ENCODE assay signal across 1 cellular context in the genomic region with DNA sequence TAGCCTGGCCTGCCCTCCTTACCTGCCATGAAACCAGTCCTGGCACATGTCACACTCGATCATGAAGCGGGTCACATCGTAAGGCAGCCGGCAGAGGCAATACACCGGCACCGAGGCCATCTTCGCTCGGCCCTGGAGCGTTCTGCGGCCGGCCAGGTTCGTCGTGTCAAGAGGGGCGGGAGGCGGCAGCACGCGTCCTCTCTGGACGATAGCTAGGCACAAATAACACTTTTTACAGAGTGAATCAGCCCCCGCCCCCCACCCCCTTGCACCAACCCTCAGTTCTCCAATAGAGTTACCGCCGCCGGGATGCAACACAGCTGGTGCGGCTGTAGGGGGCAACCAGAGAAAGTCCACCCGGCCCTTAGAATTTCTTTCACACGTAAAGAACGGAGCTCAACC.
TF ChIP-seq lines count a peak whose summit lies in the region.

No MANE protein-coding gene starts in this region.

TF ChIP-seq in K562, 482 proteins besides CTCF, POLR2A, EP300 and RAD21 (continued from another document and continues in another):
- TF ChIP-seq, protein P1, sequence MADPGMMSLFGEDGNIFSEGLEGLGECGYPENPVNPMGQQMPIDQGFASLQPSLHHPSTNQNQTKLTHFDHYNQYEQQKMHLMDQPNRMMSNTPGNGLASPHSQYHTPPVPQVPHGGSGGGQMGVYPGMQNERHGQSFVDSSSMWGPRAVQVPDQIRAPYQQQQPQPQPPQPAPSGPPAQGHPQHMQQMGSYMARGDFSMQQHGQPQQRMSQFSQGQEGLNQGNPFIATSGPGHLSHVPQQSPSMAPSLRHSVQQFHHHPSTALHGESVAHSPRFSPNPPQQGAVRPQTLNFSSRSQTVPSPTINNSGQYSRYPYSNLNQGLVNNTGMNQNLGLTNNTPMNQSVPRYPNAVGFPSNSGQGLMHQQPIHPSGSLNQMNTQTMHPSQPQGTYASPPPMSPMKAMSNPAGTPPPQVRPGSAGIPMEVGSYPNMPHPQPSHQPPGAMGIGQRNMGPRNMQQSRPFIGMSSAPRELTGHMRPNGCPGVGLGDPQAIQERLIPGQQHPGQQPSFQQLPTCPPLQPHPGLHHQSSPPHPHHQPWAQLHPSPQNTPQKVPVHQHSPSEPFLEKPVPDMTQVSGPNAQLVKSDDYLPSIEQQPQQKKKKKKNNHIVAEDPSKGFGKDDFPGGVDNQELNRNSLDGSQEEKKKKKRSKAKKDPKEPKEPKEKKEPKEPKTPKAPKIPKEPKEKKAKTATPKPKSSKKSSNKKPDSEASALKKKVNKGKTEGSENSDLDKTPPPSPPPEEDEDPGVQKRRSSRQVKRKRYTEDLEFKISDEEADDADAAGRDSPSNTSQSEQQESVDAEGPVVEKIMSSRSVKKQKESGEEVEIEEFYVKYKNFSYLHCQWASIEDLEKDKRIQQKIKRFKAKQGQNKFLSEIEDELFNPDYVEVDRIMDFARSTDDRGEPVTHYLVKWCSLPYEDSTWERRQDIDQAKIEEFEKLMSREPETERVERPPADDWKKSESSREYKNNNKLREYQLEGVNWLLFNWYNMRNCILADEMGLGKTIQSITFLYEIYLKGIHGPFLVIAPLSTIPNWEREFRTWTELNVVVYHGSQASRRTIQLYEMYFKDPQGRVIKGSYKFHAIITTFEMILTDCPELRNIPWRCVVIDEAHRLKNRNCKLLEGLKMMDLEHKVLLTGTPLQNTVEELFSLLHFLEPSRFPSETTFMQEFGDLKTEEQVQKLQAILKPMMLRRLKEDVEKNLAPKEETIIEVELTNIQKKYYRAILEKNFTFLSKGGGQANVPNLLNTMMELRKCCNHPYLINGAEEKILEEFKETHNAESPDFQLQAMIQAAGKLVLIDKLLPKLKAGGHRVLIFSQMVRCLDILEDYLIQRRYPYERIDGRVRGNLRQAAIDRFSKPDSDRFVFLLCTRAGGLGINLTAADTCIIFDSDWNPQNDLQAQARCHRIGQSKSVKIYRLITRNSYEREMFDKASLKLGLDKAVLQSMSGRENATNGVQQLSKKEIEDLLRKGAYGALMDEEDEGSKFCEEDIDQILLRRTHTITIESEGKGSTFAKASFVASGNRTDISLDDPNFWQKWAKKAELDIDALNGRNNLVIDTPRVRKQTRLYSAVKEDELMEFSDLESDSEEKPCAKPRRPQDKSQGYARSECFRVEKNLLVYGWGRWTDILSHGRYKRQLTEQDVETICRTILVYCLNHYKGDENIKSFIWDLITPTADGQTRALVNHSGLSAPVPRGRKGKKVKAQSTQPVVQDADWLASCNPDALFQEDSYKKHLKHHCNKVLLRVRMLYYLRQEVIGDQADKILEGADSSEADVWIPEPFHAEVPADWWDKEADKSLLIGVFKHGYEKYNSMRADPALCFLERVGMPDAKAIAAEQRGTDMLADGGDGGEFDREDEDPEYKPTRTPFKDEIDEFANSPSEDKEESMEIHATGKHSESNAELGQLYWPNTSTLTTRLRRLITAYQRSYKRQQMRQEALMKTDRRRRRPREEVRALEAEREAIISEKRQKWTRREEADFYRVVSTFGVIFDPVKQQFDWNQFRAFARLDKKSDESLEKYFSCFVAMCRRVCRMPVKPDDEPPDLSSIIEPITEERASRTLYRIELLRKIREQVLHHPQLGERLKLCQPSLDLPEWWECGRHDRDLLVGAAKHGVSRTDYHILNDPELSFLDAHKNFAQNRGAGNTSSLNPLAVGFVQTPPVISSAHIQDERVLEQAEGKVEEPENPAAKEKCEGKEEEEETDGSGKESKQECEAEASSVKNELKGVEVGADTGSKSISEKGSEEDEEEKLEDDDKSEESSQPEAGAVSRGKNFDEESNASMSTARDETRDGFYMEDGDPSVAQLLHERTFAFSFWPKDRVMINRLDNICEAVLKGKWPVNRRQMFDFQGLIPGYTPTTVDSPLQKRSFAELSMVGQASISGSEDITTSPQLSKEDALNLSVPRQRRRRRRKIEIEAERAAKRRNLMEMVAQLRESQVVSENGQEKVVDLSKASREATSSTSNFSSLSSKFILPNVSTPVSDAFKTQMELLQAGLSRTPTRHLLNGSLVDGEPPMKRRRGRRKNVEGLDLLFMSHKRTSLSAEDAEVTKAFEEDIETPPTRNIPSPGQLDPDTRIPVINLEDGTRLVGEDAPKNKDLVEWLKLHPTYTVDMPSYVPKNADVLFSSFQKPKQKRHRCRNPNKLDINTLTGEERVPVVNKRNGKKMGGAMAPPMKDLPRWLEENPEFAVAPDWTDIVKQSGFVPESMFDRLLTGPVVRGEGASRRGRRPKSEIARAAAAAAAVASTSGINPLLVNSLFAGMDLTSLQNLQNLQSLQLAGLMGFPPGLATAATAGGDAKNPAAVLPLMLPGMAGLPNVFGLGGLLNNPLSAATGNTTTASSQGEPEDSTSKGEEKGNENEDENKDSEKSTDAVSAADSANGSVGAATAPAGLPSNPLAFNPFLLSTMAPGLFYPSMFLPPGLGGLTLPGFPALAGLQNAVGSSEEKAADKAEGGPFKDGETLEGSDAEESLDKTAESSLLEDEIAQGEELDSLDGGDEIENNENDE (IDR thresholded peaks at IDR 0.05; ENCODE audit: low read depth, low read length) = no peak
- peak; percentile 70 for TF ChIP-seq L3MBTL2 (IDR thresholded peaks at IDR 0.05)
- no peak for TF ChIP-seq PTBP1 (IDR thresholded peaks at IDR 0.05; ENCODE audit: low read depth, low read length)
- TF ChIP-seq BRCA1 (IDR thresholded peaks at IDR 0.05) = no peak
- no peak for TF ChIP-seq BRCA1 (CRISPR knock-in tag; IDR thresholded peaks at IDR 0.05)
- TF ChIP-seq RBFOX2 (IDR thresholded peaks at IDR 0.05; ENCODE audit: low read depth, low read length) = peak; percentile 61
- TF ChIP-seq, protein P2, sequence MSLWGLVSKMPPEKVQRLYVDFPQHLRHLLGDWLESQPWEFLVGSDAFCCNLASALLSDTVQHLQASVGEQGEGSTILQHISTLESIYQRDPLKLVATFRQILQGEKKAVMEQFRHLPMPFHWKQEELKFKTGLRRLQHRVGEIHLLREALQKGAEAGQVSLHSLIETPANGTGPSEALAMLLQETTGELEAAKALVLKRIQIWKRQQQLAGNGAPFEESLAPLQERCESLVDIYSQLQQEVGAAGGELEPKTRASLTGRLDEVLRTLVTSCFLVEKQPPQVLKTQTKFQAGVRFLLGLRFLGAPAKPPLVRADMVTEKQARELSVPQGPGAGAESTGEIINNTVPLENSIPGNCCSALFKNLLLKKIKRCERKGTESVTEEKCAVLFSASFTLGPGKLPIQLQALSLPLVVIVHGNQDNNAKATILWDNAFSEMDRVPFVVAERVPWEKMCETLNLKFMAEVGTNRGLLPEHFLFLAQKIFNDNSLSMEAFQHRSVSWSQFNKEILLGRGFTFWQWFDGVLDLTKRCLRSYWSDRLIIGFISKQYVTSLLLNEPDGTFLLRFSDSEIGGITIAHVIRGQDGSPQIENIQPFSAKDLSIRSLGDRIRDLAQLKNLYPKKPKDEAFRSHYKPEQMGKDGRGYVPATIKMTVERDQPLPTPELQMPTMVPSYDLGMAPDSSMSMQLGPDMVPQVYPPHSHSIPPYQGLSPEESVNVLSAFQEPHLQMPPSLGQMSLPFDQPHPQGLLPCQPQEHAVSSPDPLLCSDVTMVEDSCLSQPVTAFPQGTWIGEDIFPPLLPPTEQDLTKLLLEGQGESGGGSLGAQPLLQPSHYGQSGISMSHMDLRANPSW (CRISPR knock-in tag; IDR thresholded peaks at IDR 0.05) = no peak
- TF ChIP-seq PTTG1 (tag; IDR thresholded peaks at IDR 0.05; ENCODE audit: low read depth) = no peak
- no peak for TF ChIP-seq PHF20 (IDR thresholded peaks at IDR 0.05; ENCODE audit: partially characterized antibody)
- TF ChIP-seq ZC3H8 (IDR thresholded peaks at IDR 0.05) = no peak
- TF ChIP-seq, protein P3, sequence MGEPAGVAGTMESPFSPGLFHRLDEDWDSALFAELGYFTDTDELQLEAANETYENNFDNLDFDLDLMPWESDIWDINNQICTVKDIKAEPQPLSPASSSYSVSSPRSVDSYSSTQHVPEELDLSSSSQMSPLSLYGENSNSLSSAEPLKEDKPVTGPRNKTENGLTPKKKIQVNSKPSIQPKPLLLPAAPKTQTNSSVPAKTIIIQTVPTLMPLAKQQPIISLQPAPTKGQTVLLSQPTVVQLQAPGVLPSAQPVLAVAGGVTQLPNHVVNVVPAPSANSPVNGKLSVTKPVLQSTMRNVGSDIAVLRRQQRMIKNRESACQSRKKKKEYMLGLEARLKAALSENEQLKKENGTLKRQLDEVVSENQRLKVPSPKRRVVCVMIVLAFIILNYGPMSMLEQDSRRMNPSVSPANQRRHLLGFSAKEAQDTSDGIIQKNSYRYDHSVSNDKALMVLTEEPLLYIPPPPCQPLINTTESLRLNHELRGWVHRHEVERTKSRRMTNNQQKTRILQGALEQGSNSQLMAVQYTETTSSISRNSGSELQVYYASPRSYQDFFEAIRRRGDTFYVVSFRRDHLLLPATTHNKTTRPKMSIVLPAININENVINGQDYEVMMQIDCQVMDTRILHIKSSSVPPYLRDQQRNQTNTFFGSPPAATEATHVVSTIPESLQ (CRISPR knock-in tag; IDR thresholded peaks at IDR 0.05) = no peak
- no peak for TF ChIP-seq ZNF584 (CRISPR knock-in tag; IDR thresholded peaks at IDR 0.05; ENCODE audit: low read depth)
- no peak for TF ChIP-seq STAT5B (CRISPR knock-in tag; IDR thresholded peaks at IDR 0.05)
- TF ChIP-seq, protein P4, sequence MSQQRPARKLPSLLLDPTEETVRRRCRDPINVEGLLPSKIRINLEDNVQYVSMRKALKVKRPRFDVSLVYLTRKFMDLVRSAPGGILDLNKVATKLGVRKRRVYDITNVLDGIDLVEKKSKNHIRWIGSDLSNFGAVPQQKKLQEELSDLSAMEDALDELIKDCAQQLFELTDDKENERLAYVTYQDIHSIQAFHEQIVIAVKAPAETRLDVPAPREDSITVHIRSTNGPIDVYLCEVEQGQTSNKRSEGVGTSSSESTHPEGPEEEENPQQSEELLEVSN (IDR thresholded peaks at IDR 0.05; ENCODE audit: borderline replicate concordance in 1 of 2, extremely low read depth in 1 of 2, insufficient read depth in 1 of 2, insufficient read length in 1 of 2, low read depth in 1 of 2, low read length in 1 of 2, poor library complexity in 1 of 2, severe bottlenecking in 1 of 2) = peak in 1 of 2 experiments; percentile 84
- TF ChIP-seq, protein P5, sequence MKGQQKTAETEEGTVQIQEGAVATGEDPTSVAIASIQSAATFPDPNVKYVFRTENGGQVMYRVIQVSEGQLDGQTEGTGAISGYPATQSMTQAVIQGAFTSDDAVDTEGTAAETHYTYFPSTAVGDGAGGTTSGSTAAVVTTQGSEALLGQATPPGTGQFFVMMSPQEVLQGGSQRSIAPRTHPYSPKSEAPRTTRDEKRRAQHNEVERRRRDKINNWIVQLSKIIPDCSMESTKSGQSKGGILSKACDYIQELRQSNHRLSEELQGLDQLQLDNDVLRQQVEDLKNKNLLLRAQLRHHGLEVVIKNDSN (CRISPR knock-in tag; IDR thresholded peaks at IDR 0.05) = no peak
- no peak for TF ChIP-seq RFX7 (CRISPR knock-in tag; IDR thresholded peaks at IDR 0.05)
- TF ChIP-seq CXXC5 (CRISPR knock-in tag; IDR thresholded peaks at IDR 0.05) = no peak
- TF ChIP-seq TAF7 (tag; IDR thresholded peaks at IDR 0.05) = no peak
- no peak for TF ChIP-seq CBX5 (IDR thresholded peaks at IDR 0.05; ENCODE audit: borderline replicate concordance, low read depth)
- TF ChIP-seq ZFP36 (IDR thresholded peaks at IDR 0.05; ENCODE audit: low read depth, low read length, partially characterized antibody) = no peak
- TF ChIP-seq ZNF24 (IDR thresholded peaks at IDR 0.05) = no peak
- TF ChIP-seq U2AF1 (optimal IDR thresholded peaks at IDR 0.05; ENCODE audit: low read depth, low read length) = no peak
- TF ChIP-seq, protein P6, sequence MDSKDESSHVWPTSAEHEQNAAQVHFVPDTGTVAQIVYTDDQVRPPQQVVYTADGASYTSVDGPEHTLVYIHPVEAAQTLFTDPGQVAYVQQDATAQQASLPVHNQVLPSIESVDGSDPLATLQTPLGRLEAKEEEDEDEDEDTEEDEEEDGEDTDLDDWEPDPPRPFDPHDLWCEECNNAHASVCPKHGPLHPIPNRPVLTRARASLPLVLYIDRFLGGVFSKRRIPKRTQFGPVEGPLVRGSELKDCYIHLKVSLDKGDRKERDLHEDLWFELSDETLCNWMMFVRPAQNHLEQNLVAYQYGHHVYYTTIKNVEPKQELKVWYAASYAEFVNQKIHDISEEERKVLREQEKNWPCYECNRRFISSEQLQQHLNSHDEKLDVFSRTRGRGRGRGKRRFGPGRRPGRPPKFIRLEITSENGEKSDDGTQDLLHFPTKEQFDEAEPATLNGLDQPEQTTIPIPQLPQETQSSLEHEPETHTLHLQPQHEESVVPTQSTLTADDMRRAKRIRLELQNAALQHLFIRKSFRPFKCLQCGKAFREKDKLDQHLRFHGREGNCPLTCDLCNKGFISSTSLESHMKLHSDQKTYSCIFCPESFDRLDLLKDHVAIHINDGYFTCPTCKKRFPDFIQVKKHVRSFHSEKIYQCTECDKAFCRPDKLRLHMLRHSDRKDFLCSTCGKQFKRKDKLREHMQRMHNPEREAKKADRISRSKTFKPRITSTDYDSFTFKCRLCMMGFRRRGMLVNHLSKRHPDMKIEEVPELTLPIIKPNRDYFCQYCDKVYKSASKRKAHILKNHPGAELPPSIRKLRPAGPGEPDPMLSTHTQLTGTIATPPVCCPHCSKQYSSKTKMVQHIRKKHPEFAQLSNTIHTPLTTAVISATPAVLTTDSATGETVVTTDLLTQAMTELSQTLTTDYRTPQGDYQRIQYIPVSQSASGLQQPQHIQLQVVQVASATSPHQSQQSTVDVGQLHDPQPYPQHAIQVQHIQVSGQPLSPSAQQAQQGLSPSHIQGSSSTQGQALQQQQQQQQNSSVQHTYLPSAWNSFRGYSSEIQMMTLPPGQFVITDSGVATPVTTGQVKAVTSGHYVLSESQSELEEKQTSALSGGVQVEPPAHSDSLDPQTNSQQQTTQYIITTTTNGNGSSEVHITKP (IDR thresholded peaks at IDR 0.05; ENCODE audit: partially characterized antibody) = peak; percentile 33
- no peak for TF ChIP-seq CEBPG (CRISPR knock-in tag; IDR thresholded peaks at IDR 0.05)
- no peak for TF ChIP-seq CEBPG (tag; conservative IDR thresholded peaks at IDR 0.05 in 1 of 2, IDR thresholded peaks at IDR 0.05 in 1 of 2)
- TF ChIP-seq NR2C2 (CRISPR knock-in tag; IDR thresholded peaks at IDR 0.05) = no peak
- no peak for TF ChIP-seq NR2C2 (tag; IDR thresholded peaks at IDR 0.05)
- TF ChIP-seq, protein P7, sequence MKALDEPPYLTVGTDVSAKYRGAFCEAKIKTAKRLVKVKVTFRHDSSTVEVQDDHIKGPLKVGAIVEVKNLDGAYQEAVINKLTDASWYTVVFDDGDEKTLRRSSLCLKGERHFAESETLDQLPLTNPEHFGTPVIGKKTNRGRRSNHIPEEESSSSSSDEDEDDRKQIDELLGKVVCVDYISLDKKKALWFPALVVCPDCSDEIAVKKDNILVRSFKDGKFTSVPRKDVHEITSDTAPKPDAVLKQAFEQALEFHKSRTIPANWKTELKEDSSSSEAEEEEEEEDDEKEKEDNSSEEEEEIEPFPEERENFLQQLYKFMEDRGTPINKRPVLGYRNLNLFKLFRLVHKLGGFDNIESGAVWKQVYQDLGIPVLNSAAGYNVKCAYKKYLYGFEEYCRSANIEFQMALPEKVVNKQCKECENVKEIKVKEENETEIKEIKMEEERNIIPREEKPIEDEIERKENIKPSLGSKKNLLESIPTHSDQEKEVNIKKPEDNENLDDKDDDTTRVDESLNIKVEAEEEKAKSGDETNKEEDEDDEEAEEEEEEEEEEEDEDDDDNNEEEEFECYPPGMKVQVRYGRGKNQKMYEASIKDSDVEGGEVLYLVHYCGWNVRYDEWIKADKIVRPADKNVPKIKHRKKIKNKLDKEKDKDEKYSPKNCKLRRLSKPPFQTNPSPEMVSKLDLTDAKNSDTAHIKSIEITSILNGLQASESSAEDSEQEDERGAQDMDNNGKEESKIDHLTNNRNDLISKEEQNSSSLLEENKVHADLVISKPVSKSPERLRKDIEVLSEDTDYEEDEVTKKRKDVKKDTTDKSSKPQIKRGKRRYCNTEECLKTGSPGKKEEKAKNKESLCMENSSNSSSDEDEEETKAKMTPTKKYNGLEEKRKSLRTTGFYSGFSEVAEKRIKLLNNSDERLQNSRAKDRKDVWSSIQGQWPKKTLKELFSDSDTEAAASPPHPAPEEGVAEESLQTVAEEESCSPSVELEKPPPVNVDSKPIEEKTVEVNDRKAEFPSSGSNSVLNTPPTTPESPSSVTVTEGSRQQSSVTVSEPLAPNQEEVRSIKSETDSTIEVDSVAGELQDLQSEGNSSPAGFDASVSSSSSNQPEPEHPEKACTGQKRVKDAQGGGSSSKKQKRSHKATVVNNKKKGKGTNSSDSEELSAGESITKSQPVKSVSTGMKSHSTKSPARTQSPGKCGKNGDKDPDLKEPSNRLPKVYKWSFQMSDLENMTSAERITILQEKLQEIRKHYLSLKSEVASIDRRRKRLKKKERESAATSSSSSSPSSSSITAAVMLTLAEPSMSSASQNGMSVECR (CRISPR knock-in tag; IDR thresholded peaks at IDR 0.05) = no peak
